Comparison of ENCODE assay signal across 9 cellular contexts in genomic region chr6:99241905-99242534, GRCh38.
DNase-seq lines count a peak whose midpoint lies in the region; ATAC-seq and TF ChIP-seq lines count a peak whose summit lies in the region.
"Had no signal": no experiment of that assay in that cellular context is flagged by ENCODE, and none has a peak within 500 bp of the region (broad histone marks: within the 10 kb centered on the region; RNA-seq: fewer than 3 reads in every experiment).

No MANE protein-coding gene starts in this region.

- in situ Hi-C loops in gastrocnemius medialis (cut with MboI; ENCODE audit: low sequenced_read_pairs in 4 of 4): no loop called here

- H3K9ac ChIP-seq in liver (ENCODE audit: low read depth in 1 of 2, low read length in 2 of 2): no peak overlapping the region

- H3K4me3 ChIP-seq in liver (ENCODE audit: low read depth in 1 of 3, low read length in 3 of 3) (no peak overlapping the region), gastrocnemius medialis (no peak overlapping the region)

- H3K27me3 ChIP-seq in liver (ENCODE audit: control insufficient read depth in 4 of 4, insufficient read depth in 4 of 4, low read length in 3 of 4) (no peaks in the 10 kb centered on the region), gastrocnemius medialis (no peaks in the 10 kb centered on the region)

- TF ChIP-seq RAD21 in liver (IDR thresholded peaks at IDR 0.05): peak; percentile 34 to 51

- TF ChIP-seq CTCF in VCaP (conservative IDR thresholded peaks at IDR 0.05) (peak; percentile 76), liver (IDR thresholded peaks at IDR 0.05; ENCODE audit: low read depth, low read length, missing input control) (no peak), gastrocnemius medialis (IDR thresholded peaks at IDR 0.05 in 4 of 5, conservative IDR thresholded peaks at IDR 0.05 in 1 of 5) (peak in 1 of 5 experiments; percentile 28)

- no peaks in the 10 kb centered on the region for H3K9me3 ChIP-seq in liver (ENCODE audit: control insufficient read depth in 4 of 4, low read length in 3 of 4)
- H3K9me3 ChIP-seq in gastrocnemius medialis: no peaks in the 10 kb centered on the region

- intact Hi-C loops in gastrocnemius medialis (cut with DNase I; ENCODE audit: low total_unique reads): no loop called here

- H3K27ac ChIP-seq in VCaP (no peak overlapping the region), liver (ENCODE audit: low read depth in 1 of 2, low read length in 2 of 2) (no peak overlapping the region), gastrocnemius medialis (no peak overlapping the region)

- ATAC-seq in gastrocnemius medialis (no peak), HG03159 (IDR thresholded peaks at IDR 0.05; ENCODE audit: unreplicated experiment) (no peak)

- DNase-seq in NCI-H524 (lab: John Stamatoyannopoulos, UW): peak; percentile 11 to 53
- DNase-seq in NCI-H524 treated with DMSO at 0.1 percent for 48 hours (lab: John Stamatoyannopoulos, UW): no peak
- peak; percentile 28 for DNase-seq in LHCN-M2 (ENCODE audit: low read depth)
- DNase-seq in gastrocnemius medialis: no peak
- no peak for DNase-seq in activated effector memory CD4-positive, alpha-beta T cell treated with Interleukin-2 at 50 U/mL for 16 hours
- DNase-seq: activated naive CD8-positive, alpha-beta T cell treated with anti-CD3 and anti-CD28 coated beads, Interleukin-2, amount 10 ng/mL, durations not matched to agents 7 days and 5 days had no signal

- H3K4me1 ChIP-seq in liver (ENCODE audit: control insufficient read depth in 4 of 4, insufficient read depth in 4 of 4, low read length in 3 of 4) (no peaks in the 10 kb centered on the region), gastrocnemius medialis (no peaks in the 10 kb centered on the region)

- H3K36me3 ChIP-seq in liver (ENCODE audit: control insufficient read depth in 4 of 4, insufficient read depth in 3 of 4, low read depth in 1 of 4, low read length in 3 of 4) (no peaks in the 10 kb centered on the region), gastrocnemius medialis (no peaks in the 10 kb centered on the region)

- TF ChIP-seq POLR2A in gastrocnemius medialis (IDR thresholded peaks at IDR 0.05): no peak

- WGBS in liver: 38% methylated on average over 5 of the region's 5 CpGs

TF ChIP-seq in liver, 16 proteins besides CTCF, POLR2A, EP300 and RAD21:
- no peak for TF ChIP-seq ZBTB33 (IDR thresholded peaks at IDR 0.05)
- TF ChIP-seq FOXA2 (IDR thresholded peaks at IDR 0.05): no peak
- no peak for TF ChIP-seq JUND (IDR thresholded peaks at IDR 0.05)
- TF ChIP-seq EGR1 (IDR thresholded peaks at IDR 0.05; ENCODE audit: low read depth in 2 of 2): no peak
- TF ChIP-seq GABPA (IDR thresholded peaks at IDR 0.05 in 1 of 2, conservative IDR thresholded peaks at IDR 0.05 in 1 of 2): no peak
- TF ChIP-seq SP1 (IDR thresholded peaks at IDR 0.05): no peak
- TF ChIP-seq HNF4G (IDR thresholded peaks at IDR 0.05): no peak
- TF ChIP-seq RXRA (IDR thresholded peaks at IDR 0.05): no peak
- no peak for TF ChIP-seq REST (IDR thresholded peaks at IDR 0.05)
- TF ChIP-seq FOXA1 (IDR thresholded peaks at IDR 0.05): no peak
- no peak for TF ChIP-seq MAX (IDR thresholded peaks at IDR 0.05)
- no peak for TF ChIP-seq YY1 (IDR thresholded peaks at IDR 0.05)
- no peak for TF ChIP-seq TAF1 (conservative IDR thresholded peaks at IDR 0.05)
- TF ChIP-seq ATF3 (IDR thresholded peaks at IDR 0.05): no peak
- TF ChIP-seq HNF4A (conservative IDR thresholded peaks at IDR 0.05): no peak
- TF ChIP-seq NR2F2 (IDR thresholded peaks at IDR 0.05): no peak
TF ChIP-seq in liver: peak in this region for 0.

Comparison
In these comparisons a context has a peak if more than half of its experiments do, and no peak if none do; other contexts are left out.
1. DNase-seq: peak in NCI-H524 (2 of 2) and LHCN-M2 (single experiment); none in NCI-H524 treated with DMSO at 0.1 percent for 48 hours (single experiment), gastrocnemius medialis (0 of 2) and activated effector memory CD4-positive, alpha-beta T cell treated with Interleukin-2 at 50 U/mL for 16 hours (single experiment).